In genomic region chr3:39177708-39178332, GRCh38 we compare ENCODE assay signal across 8 cellular contexts. TPM values are rescaled to one million over a fixed set of nuclear protein-coding genes. Genes with fewer than 3 reads are reported as not detected.
DNase-seq lines count a peak whose midpoint lies in the region; ATAC-seq and TF ChIP-seq lines count a peak whose summit lies in the region.

No MANE protein-coding gene starts in this region.

- H3K4me1 ChIP-seq in OCI-LY3 (ENCODE audit: low read length) (peaks cover 22% of the 10 kb centered on the region), mononuclear cell (ENCODE audit: insufficient read depth, low read length) (peaks cover 33% of the 10 kb centered on the region)

- H3K27ac ChIP-seq in OCI-LY3 (ENCODE audit: low read length) = no peak overlapping the region

- H4K20me1 ChIP-seq in OCI-LY3 (ENCODE audit: insufficient read depth, low read length) = no peaks in the 10 kb centered on the region

- no peaks in the 10 kb centered on the region for H3K9me3 ChIP-seq in OCI-LY3 (ENCODE audit: insufficient read depth, low read length)
- H3K9me3 ChIP-seq in mononuclear cell (ENCODE audit: low read depth, low read length) = no peaks in the 10 kb centered on the region

- no peaks in the 10 kb centered on the region for H3K79me2 ChIP-seq in OCI-LY3 (ENCODE audit: low read length)

- peak overlapping the region; percentile 41; the same call in 1 of the 2 replicates for H2AFZ ChIP-seq in OCI-LY3 (ENCODE audit: low read depth, low read length)

- no peaks in the 10 kb centered on the region for H3K36me3 ChIP-seq in OCI-LY3 (replicated peaks; ENCODE audit: low read depth, low read length)

- H3K27me3 ChIP-seq in OCI-LY3 (ENCODE audit: low read depth, low read length) = peaks cover 12% of the 10 kb centered on the region
- no peaks in the 10 kb centered on the region for H3K27me3 ChIP-seq in mononuclear cell (ENCODE audit: insufficient read depth, low read length)

- peak; percentile 49 for ATAC-seq in HG03064 (IDR thresholded peaks at IDR 0.05; ENCODE audit: low read depth, unreplicated experiment)

- H3K9ac ChIP-seq in OCI-LY3 (ENCODE audit: low read length) = peak overlapping the region; percentile 73

- DNase-seq in GM03348 (ENCODE audit: low spot score) (peak; percentile 94), activated T-cell treated with anti-CD3 and anti-CD28 coated beads for 4 hours (peak; percentile 67), epithelial cell of proximal tubule (ENCODE audit: low read depth) (peak; percentile 75), cerebellar nuclear complex (lab: John Stamatoyannopoulos, UW) (no peak)
- DNase-seq in stimulated activated CD8-positive, alpha-beta memory T cell treated with anti-CD3 and anti-CD28 coated beads, Interleukin-15, amount 100 ng/mL, for 48 hours (ENCODE audit: low read depth in 2 of 2) = peak; percentile 69 to 76

- no peak for TF ChIP-seq CTCF in OCI-LY3 (IDR thresholded peaks at IDR 0.05; ENCODE audit: low read depth, low read length)
- no peak for TF ChIP-seq CTCF in epithelial cell of proximal tubule (conservative IDR thresholded peaks at IDR 0.05; ENCODE audit: low read depth, low read length)

- H3K4me3 ChIP-seq in OCI-LY3 (ENCODE audit: low read length) (peak overlapping the region; percentile 81), epithelial cell of proximal tubule (ENCODE audit: low read depth, low read length) (peak overlapping the region; percentile 57), mononuclear cell (ENCODE audit: low read length) (peak overlapping the region; percentile 34)

- H3K4me2 ChIP-seq in OCI-LY3 (ENCODE audit: low read length) = peak overlapping the region; percentile 95

RNA-seq across cellular contexts. Expression of gene XIRP1, which starts 14.6 kb away (rescaled TPM):
- total RNA-seq in epithelial cell of proximal tubule (0.12 TPM in 1 of 2 replicates, not detected in the other), mononuclear cell (under 0.01 TPM)

RNA-seq across cellular contexts. Expression of gene CSRNP1, which starts 24.4 kb away (rescaled TPM):
- 11.5 and 12.7 TPM in 2 replicates for total RNA-seq in epithelial cell of proximal tubule
- total RNA-seq in mononuclear cell = 294 TPM

Comparison
In these comparisons a context has a peak if more than half of its experiments do, and no peak if none do; other contexts are left out.
1. DNase-seq: peak in GM03348 (single experiment), activated T-cell treated with anti-CD3 and anti-CD28 coated beads for 4 hours (single experiment), epithelial cell of proximal tubule (single experiment) and stimulated activated CD8-positive, alpha-beta memory T cell treated with anti-CD3 and anti-CD28 coated beads, Interleukin-15, amount 100 ng/mL, for 48 hours (2 of 2); none in cerebellar nuclear complex (0 of 2).
2. RNA of gene CSRNP1, which starts 24.4 kb away (total RNA-seq): 294 TPM in mononuclear cell (single experiment); 11.5 to 12.7 TPM in epithelial cell of proximal tubule; every median in the first group is over 10 times any median in the second.
3. Peak in every context shown above with its lines, with median percentiles within 50 percentile points of each other: H3K4me3 ChIP-seq.